In the genomic region with DNA sequence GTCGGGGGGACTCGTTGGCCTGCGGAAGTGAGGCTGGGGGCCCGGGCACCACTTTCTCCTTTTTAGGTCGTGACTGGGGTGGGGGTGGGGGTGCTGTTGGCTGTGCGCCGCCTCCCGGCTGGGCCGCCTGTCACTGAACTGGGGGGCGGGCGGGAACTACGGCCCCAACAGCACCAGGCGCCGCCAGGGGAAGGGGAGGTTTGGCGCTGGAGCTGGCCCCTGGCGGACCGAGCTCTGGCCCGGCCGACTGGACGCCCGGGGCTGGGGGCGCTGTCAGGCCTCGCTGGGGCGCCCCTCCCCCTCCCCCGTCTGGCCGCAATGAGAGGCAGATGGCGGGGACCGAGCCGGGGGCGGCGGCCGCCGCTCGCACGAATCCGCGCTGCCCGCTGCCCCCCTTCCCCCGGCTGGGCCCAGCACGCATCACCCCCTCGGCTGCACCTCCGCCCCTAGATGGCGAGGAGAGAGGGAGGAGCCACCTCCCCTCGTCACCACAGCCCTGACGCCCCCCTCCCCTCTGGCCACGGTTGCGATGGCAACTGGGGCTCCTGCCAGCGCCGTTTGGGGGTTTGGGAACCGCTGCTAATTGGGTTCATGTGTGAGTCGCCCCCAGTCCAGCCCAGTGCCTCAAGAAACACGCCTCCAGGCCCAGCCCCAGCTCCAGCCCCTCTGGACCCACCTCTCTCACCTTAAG, we compare ENCODE assay signal across 8 cellular contexts. TPM values are rescaled to one million over a fixed set of nuclear protein-coding genes. Genes with fewer than 3 reads are reported as not detected.
DNase-seq lines count a peak whose midpoint lies in the region; TF ChIP-seq lines count a peak whose summit lies in the region.

No MANE protein-coding gene starts in this region.

- H3K27me3 Mint-ChIP-seq in brain = peaks cover 7% of the 10 kb centered on the region

- H3K27ac ChIP-seq in smooth muscle cell (ENCODE audit: low read depth) = peak overlapping the region; percentile 97

- H3K36me3 ChIP-seq in smooth muscle cell (ENCODE audit: low read depth) = no peaks in the 10 kb centered on the region

- peaks cover 4% of the 10 kb centered on the region for H3K79me2 ChIP-seq in smooth muscle cell (ENCODE audit: low read depth)

- no peaks in the 10 kb centered on the region for H3K9me3 ChIP-seq in iPS-18c (ENCODE audit: control insufficient read depth, insufficient read depth, low read length)
- H3K9me3 ChIP-seq in smooth muscle cell (replicated peaks; ENCODE audit: low read depth) = no peaks in the 10 kb centered on the region

- TF ChIP-seq CTCF in brain (conservative IDR thresholded peaks at IDR 0.05) (no peak), smooth muscle cell (IDR thresholded peaks at IDR 0.05; ENCODE audit: borderline replicate concordance, insufficient read depth, poor library complexity, severe bottlenecking) (no peak)

- 8% methylated on average over 4 of the region's 52 CpGs for WGBS in smooth muscle cell (ENCODE audit: low lambda C conversion rate)

- peaks cover 18% of the 10 kb centered on the region for H3K4me1 ChIP-seq in smooth muscle cell (ENCODE audit: low read depth)

- peak overlapping the region; percentile 100 for H3K4me2 ChIP-seq in smooth muscle cell

- H3K4me3 Mint-ChIP-seq in brain = peak overlapping the region; percentile 85 to 94 (median 87)

- peak overlapping the region; percentile 99 to 100 (median 99) for H3K27ac Mint-ChIP-seq in brain

- peaks cover 8% of the 10 kb centered on the region for H3K36me3 Mint-ChIP-seq in brain

- peaks cover 44% of the 10 kb centered on the region for H3K4me1 Mint-ChIP-seq in brain

- H4K20me1 ChIP-seq in smooth muscle cell (ENCODE audit: low read depth) = peaks cover 33% of the 10 kb centered on the region

- peak overlapping the region; percentile 100 for H3K9ac ChIP-seq in smooth muscle cell (ENCODE audit: low read depth)

- H3K4me3 ChIP-seq in iPS-18c (ENCODE audit: insufficient read depth, low read depth, low read length) (peak overlapping the region; percentile 87), smooth muscle cell (peak overlapping the region; percentile 99)

- no peaks in the 10 kb centered on the region for H3K9me3 Mint-ChIP-seq in brain

- peak overlapping the region; percentile 86 for H2AFZ ChIP-seq in smooth muscle cell (ENCODE audit: low read depth)

- no peaks in the 10 kb centered on the region for H3K27me3 ChIP-seq in smooth muscle cell (ENCODE audit: low read depth)

- peak; percentile 68 for DNase-seq in DMS53 (lab: John Stamatoyannopoulos, UW)
- DNase-seq in DMS53 treated with DMSO at 0.1 percent for 48 hours (lab: John Stamatoyannopoulos, UW; ENCODE audit: unreplicated experiment) = no peak
- DNase-seq in NCI-H524 (lab: John Stamatoyannopoulos, UW) = peak; percentile 97 to 98
- DNase-seq in smooth muscle cell (lab: John Stamatoyannopoulos, UW; ENCODE audit: unreplicated experiment) = peak; percentile 75
- DNase-seq in NCI-H446 treated with DMSO at 0.1 percent for 48 hours (lab: John Stamatoyannopoulos, UW) = no peak
- DNase-seq in RPMI8226 = no peak

- peaks cover 11% of the 10 kb centered on the region for H3F3A ChIP-seq in smooth muscle cell (ENCODE audit: low read depth)

RNA-seq across cellular contexts. Expression of a gene that starts 0.7 kb away (rescaled TPM):
- polyA plus RNA-seq in brain (ENCODE audit: insufficient read depth, low read depth, low replicate concordance) (11.6 TPM), smooth muscle cell (84.7 and 93.3 TPM in 2 replicates)
- 40.1 and 44.6 TPM in 2 replicates for total RNA-seq in smooth muscle cell

RNA-seq across cellular contexts. Expression of a gene that starts 28.9 kb away (rescaled TPM):
- 0.44 TPM for polyA plus RNA-seq in brain (ENCODE audit: insufficient read depth, low read depth, low replicate concordance)
- total RNA-seq in smooth muscle cell = 1.3 and 1.6 TPM in 2 replicates
- 1.2 TPM in 1 of 2 replicates, not detected in the other for polyA plus RNA-seq in smooth muscle cell

RNA-seq across cellular contexts. Expression of a gene that starts 30.1 kb away (rescaled TPM):
- polyA plus RNA-seq in brain (ENCODE audit: insufficient read depth, low read depth, low replicate concordance) = 6.4 TPM
- total RNA-seq in smooth muscle cell = 38.0 and 41.1 TPM in 2 replicates
- polyA plus RNA-seq in smooth muscle cell = 29.5 and 30.3 TPM in 2 replicates

RNA-seq across cellular contexts. Expression of a gene that starts 33.8 kb away (rescaled TPM):
- 1.8 TPM for polyA plus RNA-seq in brain (ENCODE audit: insufficient read depth, low read depth, low replicate concordance)
- 0.13 and 0.45 TPM in 2 replicates for total RNA-seq in smooth muscle cell
- polyA plus RNA-seq in smooth muscle cell = 0.66 TPM in 1 of 2 replicates, not detected in the other

RNA-seq across cellular contexts. Expression of a gene that starts 57.4 kb away (rescaled TPM):
- 10.4 TPM for polyA plus RNA-seq in brain (ENCODE audit: insufficient read depth, low read depth, low replicate concordance)
- total RNA-seq in smooth muscle cell = 2.7 and 2.8 TPM in 2 replicates
- polyA plus RNA-seq in smooth muscle cell = 1.6 and 3.2 TPM in 2 replicates

Comparison
In these comparisons a context has a peak if more than half of its experiments do, and no peak if none do; other contexts are left out.
1. DNase-seq: peak in DMS53 (single experiment), NCI-H524 (2 of 2) and smooth muscle cell (single experiment); none in DMS53 treated with DMSO at 0.1 percent for 48 hours (single experiment), NCI-H446 treated with DMSO at 0.1 percent for 48 hours (single experiment) and RPMI8226 (single experiment).